21 cellular contexts compared by ENCODE assay signal in the genomic region with DNA sequence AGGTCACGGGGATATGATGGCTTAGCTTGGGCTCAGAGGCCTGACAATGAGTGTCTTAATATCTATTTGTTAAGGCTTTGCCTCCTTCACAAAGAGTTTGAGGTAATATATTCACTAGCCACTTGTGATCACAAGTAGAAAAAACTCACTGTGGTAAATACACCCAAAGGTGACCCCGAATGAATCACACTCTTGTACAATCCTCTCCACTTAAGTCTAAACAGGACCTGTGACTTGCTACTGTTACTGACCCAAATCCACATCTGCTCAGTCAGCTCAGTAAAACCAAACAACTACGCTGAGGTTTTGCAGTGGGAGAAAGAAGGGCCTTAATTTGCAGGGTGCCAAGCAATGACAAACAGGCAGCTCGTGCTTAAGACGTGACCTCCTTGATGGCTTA.
DNase-seq lines count a peak whose midpoint lies in the region; ATAC-seq, FAIRE-seq and TF ChIP-seq lines count a peak whose summit lies in the region.
"Had no signal": no experiment of that assay in that cellular context is flagged by ENCODE, and none has a peak within 500 bp of the region (broad histone marks: within the 10 kb centered on the region; RNA-seq: fewer than 3 reads in every experiment).

No MANE protein-coding gene starts in this region.

- H3K4me3 ChIP-seq in PC-3 (ENCODE audit: low read length), result no peak overlapping the region
- H3K4me3 ChIP-seq in kidney (ENCODE audit: low read length in 2 of 2), result no peak overlapping the region
- no peak overlapping the region for H3K4me3 ChIP-seq in Karpas-422 (ENCODE audit: low read length)
- no peak overlapping the region for H3K4me3 ChIP-seq in sigmoid colon
- H3K4me3 ChIP-seq: GM12878, GM23248, HAP-1 had no signal

- H3K27ac ChIP-seq in PC-3 (ENCODE audit: low read length) (0 out of 2 replicates have a peak overlapping the region, but pooled peaks have one; percentile 25), kidney (ENCODE audit: low read depth in 2 of 2, low read length in 2 of 2) (no peak overlapping the region), Karpas-422 (ENCODE audit: low read length) (no peak overlapping the region), sigmoid colon (no peak overlapping the region), foreskin keratinocyte (no peak overlapping the region)
- H3K27ac ChIP-seq: GM23248 had no signal

- H3K9me3 Mint-ChIP-seq in progenitor cell of endocrine pancreas (ENCODE audit: low read depth), result peaks cover 26% of the 10 kb centered on the region

- intact Hi-C loops in PC-3 (cut with micrococcal nuclease), result no loop called here
- intact Hi-C loops in kidney (cut with DNase I), result no loop called here
- intact Hi-C loops in sigmoid colon (cut with DNase I), result no loop called here

- H3K4me2 ChIP-seq in PC-3 (ENCODE audit: low read length), result peak overlapping the region; percentile 4
- no peak overlapping the region for H3K4me2 ChIP-seq in Karpas-422 (ENCODE audit: low read depth, low read length, poor library complexity, severe bottlenecking)

- no peaks in the 10 kb centered on the region for H3K4me1 Mint-ChIP-seq in progenitor cell of endocrine pancreas (ENCODE audit: low read depth)
- H3K4me1 Mint-ChIP-seq: CD4-positive, alpha-beta memory T cell had no signal

- H3K27me3 Mint-ChIP-seq in progenitor cell of endocrine pancreas, result no peaks in the 10 kb centered on the region
- H3K27me3 Mint-ChIP-seq: CD4-positive, alpha-beta memory T cell had no signal

- H3K4me1 ChIP-seq in PC-3 (ENCODE audit: insufficient read depth, low read length) (peaks cover 7% of the 10 kb centered on the region; the same call in 1 of the 2 replicates), kidney (ENCODE audit: control insufficient read depth in 1 of 2, insufficient read depth in 1 of 2, low read depth in 1 of 2, low read length in 2 of 2) (no peaks in the 10 kb centered on the region), Karpas-422 (ENCODE audit: low read length) (no peaks in the 10 kb centered on the region), sigmoid colon (no peaks in the 10 kb centered on the region), foreskin keratinocyte (no peaks in the 10 kb centered on the region)
- H3K4me1 ChIP-seq: HAP-1 had no signal

- peak overlapping the region; percentile 48; the same call in 1 of the 2 replicates for H2AFZ ChIP-seq in PC-3 (ENCODE audit: low read length)
- H2AFZ ChIP-seq in Karpas-422 (ENCODE audit: low read length), result no peak overlapping the region
- H2AFZ ChIP-seq: GM23248 had no signal

- FAIRE-seq in kidney (lab: Jason Lieb, UNC), result no peak
- FAIRE-seq: GM12878, GM19239, H1 had no signal

- no peak for TF ChIP-seq POLR2A in sigmoid colon (IDR thresholded peaks at IDR 0.05)

- ATAC-seq in PC-3 (peak; percentile 24; the same call in 1 of the 2 replicates), foreskin keratinocyte (no peak)
- ATAC-seq: GM12878 had no signal

- H3K27me3 ChIP-seq in PC-3 (ENCODE audit: low read length), result no peaks in the 10 kb centered on the region
- H3K27me3 ChIP-seq in Karpas-422 (ENCODE audit: low read length), result no peaks in the 10 kb centered on the region
- H3K27me3 ChIP-seq in sigmoid colon, result no peaks in the 10 kb centered on the region
- no peaks in the 10 kb centered on the region for H3K27me3 ChIP-seq in foreskin keratinocyte

- no peak overlapping the region for H3K9ac ChIP-seq in PC-3 (ENCODE audit: low read length)
- no peak overlapping the region for H3K9ac ChIP-seq in kidney (ENCODE audit: low read length in 2 of 2)
- H3K9ac ChIP-seq in Karpas-422 (ENCODE audit: low read length), result no peak overlapping the region
- H3K9ac ChIP-seq: GM23248 had no signal

- no peaks in the 10 kb centered on the region for H3K36me3 ChIP-seq in PC-3 (ENCODE audit: low read depth, low read length)
- H3K36me3 ChIP-seq in kidney (ENCODE audit: control insufficient read depth in 1 of 2, insufficient read depth in 2 of 2, low read length in 2 of 2), result no peaks in the 10 kb centered on the region
- no peaks in the 10 kb centered on the region for H3K36me3 ChIP-seq in Karpas-422 (ENCODE audit: insufficient read depth, low read length)
- H3K36me3 ChIP-seq in sigmoid colon, result no peaks in the 10 kb centered on the region
- H3K36me3 ChIP-seq: HAP-1 had no signal

- H3K36me3 Mint-ChIP-seq in progenitor cell of endocrine pancreas (ENCODE audit: insufficient read depth), result peaks cover 4% of the 10 kb centered on the region
- H3K36me3 Mint-ChIP-seq: CD4-positive, alpha-beta memory T cell had no signal

- peak overlapping the region; percentile 49 for H3K27ac Mint-ChIP-seq in progenitor cell of endocrine pancreas
- H3K27ac Mint-ChIP-seq: CD4-positive, alpha-beta memory T cell; HFFc6 had no signal

- H3K9me3 ChIP-seq in PC-3 (ENCODE audit: low read length), result no peaks in the 10 kb centered on the region
- H3K9me3 ChIP-seq in kidney (ENCODE audit: control insufficient read depth in 1 of 2, low read length in 2 of 2), result no peaks in the 10 kb centered on the region
- 0 out of 2 replicates have a peak, but pooled peaks cover 2% of the 10 kb centered on the region for H3K9me3 ChIP-seq in Karpas-422 (ENCODE audit: low read length)
- peaks cover 0 to 4% (median 0%) of the 10 kb centered on the region in 4 donors for H3K9me3 ChIP-seq in sigmoid colon
- H3K9me3 ChIP-seq: HAP-1 had no signal

- 65 to 80% methylated on average over 5 of the region's 5 CpGs for WGBS in sigmoid colon, 2 donors

- CTCF ChIA-PET in PC-3 (lab: Charles Lee), result interaction anchor here (0.5 kb wide), 1 partner anchor 1512 kb away, joined by 5 read pairs; no protein-coding TSS in a partner anchor

- no peaks in the 10 kb centered on the region for H3F3A ChIP-seq in PC-3 (ENCODE audit: low read length, unreplicated experiment)

- H4K20me1 ChIP-seq in PC-3 (ENCODE audit: low read length) (no peaks in the 10 kb centered on the region), Karpas-422 (ENCODE audit: insufficient read depth, low read depth, low read length) (no peaks in the 10 kb centered on the region)

- H3K9me2 ChIP-seq in PC-3 (replicated peaks; ENCODE audit: low read length), result no peaks in the 10 kb centered on the region
- no peaks in the 10 kb centered on the region for H3K9me2 ChIP-seq in Karpas-422 (replicated peaks; ENCODE audit: insufficient read depth, low read length)

- DNase-seq in H4 (ENCODE audit: low spot score) (peak; percentile 1), PC-3 (peak; percentile 62), kidney tubule cell (ENCODE audit: low spot score) (peak; percentile 4), progenitor cell of endocrine pancreas (ENCODE audit: low spot score, unreplicated experiment) (no peak), kidney (no peak), Karpas-422 (no peak), sigmoid colon (no peak), foreskin keratinocyte (no peak)
- DNase-seq: C1 segment of cervical spinal cord; Calu3; CD4-positive, alpha-beta memory T cell; COR-L47; DMS79; EL; GDM1; GM23248; HFFc6 had no signal

- TF ChIP-seq CTCF in PC-3 (conservative IDR thresholded peaks at IDR 0.05; ENCODE audit: low read depth, low read length) (no peak), progenitor cell of endocrine pancreas (IDR thresholded peaks at IDR 0.05; ENCODE audit: unreplicated experiment) (no peak), kidney (IDR thresholded peaks at IDR 0.05; ENCODE audit: borderline replicate concordance, extremely low read depth, insufficient read depth) (no peak), sigmoid colon (IDR thresholded peaks at IDR 0.05) (no peak), foreskin keratinocyte (conservative IDR thresholded peaks at IDR 0.05) (no peak)

- TF ChIP-seq EP300 in sigmoid colon (IDR thresholded peaks at IDR 0.05), result no peak

- no peak overlapping the region for H3K4me3 Mint-ChIP-seq in progenitor cell of endocrine pancreas (ENCODE audit: low read depth)
- H3K4me3 Mint-ChIP-seq: CD4-positive, alpha-beta memory T cell; HFFc6 had no signal

- BruUV-seq in PC-3 (replicated peaks; lab: Mats Ljungman, UMichigan), result no TSS peak

- H3K79me2 ChIP-seq in PC-3 (ENCODE audit: low read length) (no peaks in the 10 kb centered on the region), Karpas-422 (ENCODE audit: low read length) (no peaks in the 10 kb centered on the region)

- POLR2A ChIA-PET in PC-3 (lab: Charles Lee; ENCODE audit: unreplicated experiment), result no interaction called here

Comparison
In these comparisons a context has a peak if more than half of its experiments do, and no peak if none do; other contexts are left out.
1. DNase-seq: peak in H4 (single experiment), PC-3 (single experiment) and kidney tubule cell (single experiment); none in progenitor cell of endocrine pancreas (single experiment), kidney (single experiment), Karpas-422 (single experiment), sigmoid colon (single experiment) and foreskin keratinocyte (0 of 2).